ENCODE assay signal across 25 cellular contexts in the genomic region with DNA sequence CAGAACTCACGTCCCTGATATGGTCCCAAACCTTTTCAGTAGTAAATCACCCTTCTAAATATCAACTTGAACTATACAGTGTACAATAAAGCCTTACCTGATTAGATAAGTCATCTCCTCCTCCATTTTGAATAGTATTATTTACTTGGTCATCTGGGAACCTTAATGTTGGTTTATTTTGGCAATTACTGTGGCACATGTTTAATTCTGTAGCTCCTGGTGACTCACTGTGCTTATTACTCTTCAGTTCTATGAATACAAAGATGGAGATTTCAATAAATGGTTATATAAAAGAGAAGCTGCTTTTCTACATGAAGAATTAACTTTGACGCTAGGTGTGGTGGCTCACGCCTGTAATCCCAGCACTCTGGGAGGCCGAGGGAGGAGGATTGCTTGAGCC.
"Had no signal": no experiment of that assay in that cellular context is flagged by ENCODE, and none has a peak within 500 bp of the region (broad histone marks: within the 10 kb centered on the region; RNA-seq: fewer than 3 reads in every experiment).

No MANE protein-coding gene starts in this region.

- H3K4me1 ChIP-seq: ascending aorta, breast epithelium, colonic mucosa had no signal

- H3K27ac ChIP-seq: ascending aorta, breast epithelium, cardiac muscle cell, colonic mucosa had no signal

- H3K36me3 ChIP-seq: colonic mucosa had no signal

- H3K27me3 ChIP-seq: ascending aorta, breast epithelium, cardiac muscle cell, colonic mucosa had no signal

- ATAC-seq: activated naive CD4-positive, alpha-beta T cell treated with anti-CD3 and anti-CD28 coated beads, Interleukin-2, amount 50 U/mL, for 72 hours; activated T-cell treated with anti-CD3 and anti-CD28 coated beads, Interleukin-2, amount 50 U/mL, for 72 hours; esophagus mucosa had no signal

- H3K9me3 ChIP-seq: ascending aorta, breast epithelium, colonic mucosa had no signal

- DNase-seq: activated CD4-positive, alpha-beta memory T cell treated with anti-CD3 and anti-CD28 coated beads, Interleukin-2, amount 10 ng/mL, durations not matched to agents 7 days and 5 days; activated CD4-positive, alpha-beta T cell treated with anti-CD3 and anti-CD28 coated beads for 1 hour; activated CD4-positive, alpha-beta T cell treated with anti-CD3 and anti-CD28 coated beads for 4 hours; activated CD4-positive, alpha-beta T cell treated with anti-CD3 and anti-CD28 coated beads, Interleukin-2, amount 10 ng/mL, durations not matched to agents 7 days and 5 days; activated CD4-positive, alpha-beta T cell treated with anti-CD3 and anti-CD28 coated beads, Interleukin-2, amount 50 U/mL, for 4 hours; activated CD4-positive, CD25-positive, alpha-beta regulatory T cell; activated CD8-positive, alpha-beta memory T cell treated with anti-CD3 and anti-CD28 coated beads, Interleukin-2, amount 50 U/mL, for 48 hours; activated gamma-delta T cell; activated naive CD4-positive, alpha-beta T cell; activated naive CD4-positive, alpha-beta T cell treated with anti-CD3 and anti-CD28 coated beads, Interleukin-2, amount 10 ng/mL, durations not matched to agents 7 days and 5 days; activated naive CD8-positive, alpha-beta T cell treated with anti-CD3 and anti-CD28 coated beads, Interleukin-2, amount 10 ng/mL, durations not matched to agents 7 days and 5 days; activated T-cell treated with anti-CD3 and anti-CD28 coated beads for 4 hours; activated T-cell treated with anti-CD3 and anti-CD28 coated beads, Interleukin-2, amount 50 U/mL, for 24 hours; activated T-cell treated with anti-CD3 and anti-CD28 coated beads, Interleukin-2, amount 50 U/mL, for 72 hours; central memory CD4-positive, alpha-beta T cell; cerebellar nuclear complex; colonic mucosa; effector CD8-positive, alpha-beta T cell; head of caudate nucleus; T-helper 2 cell had no signal

- H3K4me3 ChIP-seq: ascending aorta, breast epithelium, cardiac muscle cell, colonic mucosa had no signal
